ENCODE assay signal across 23 cellular contexts in the genomic region with DNA sequence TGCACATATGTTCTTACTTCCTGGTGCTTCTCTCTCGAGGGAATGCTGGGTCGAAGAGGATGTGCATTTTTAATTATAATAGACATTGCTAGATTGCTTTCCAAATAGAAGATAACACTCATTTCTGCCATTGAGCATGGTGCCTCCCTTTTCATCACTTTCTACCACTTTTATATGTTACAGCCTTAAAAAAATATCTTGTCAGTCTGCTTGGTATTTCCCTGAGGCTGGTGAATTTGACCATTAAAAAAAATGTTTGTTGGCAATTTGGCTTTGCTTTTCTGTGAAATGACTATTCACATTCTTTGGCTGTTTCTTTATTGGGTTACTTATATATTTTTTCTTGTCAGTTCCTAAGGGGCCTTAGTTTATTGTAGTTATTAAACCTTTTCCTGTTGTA. TPM values are rescaled to one million over a fixed set of nuclear protein-coding genes. Genes with fewer than 3 reads are reported as not detected.
DNase-seq lines count a peak whose midpoint lies in the region; ATAC-seq and TF ChIP-seq lines count a peak whose summit lies in the region.
"Had no signal": no experiment of that assay in that cellular context is flagged by ENCODE, and none has a peak within 500 bp of the region (broad histone marks: within the 10 kb centered on the region; RNA-seq: fewer than 3 reads in every experiment).

No MANE protein-coding gene starts in this region.

- POLR2A ChIA-PET in RWPE1 (lab: Yijun Ruan, JAX; ENCODE audit: low non-redundant PET): no interaction called here
- POLR2A ChIA-PET in CD8-positive, alpha-beta T cell (lab: Charles Lee): interaction anchor here (1.0 kb wide), 1 partner anchor 39 kb away, joined by 4 read pairs; no protein-coding TSS in a partner anchor

- H3K36me3 Mint-ChIP-seq in CD8-positive, alpha-beta T cell: peaks cover 25% of the 10 kb centered on the region
- H3K36me3 Mint-ChIP-seq: natural killer cell treated with Interleukin-12 subunit alpha and Interleukin-12 subunit beta and Interleukin-15 and Interleukin-18, amount 100 ng/mL, for 72 hours had no signal

- H3K79me2 ChIP-seq in smooth muscle cell (ENCODE audit: low read depth): peaks cover 45% of the 10 kb centered on the region

- H3K9me3 ChIP-seq in smooth muscle cell (replicated peaks; ENCODE audit: low read depth): no peaks in the 10 kb centered on the region
- H3K9me3 ChIP-seq in CD8-positive, alpha-beta T cell (ENCODE audit: low read length): no peaks in the 10 kb centered on the region

- CTCF ChIA-PET in RWPE1 (lab: Yijun Ruan, JAX): interaction anchor here (0.7 to 1.5 kb wide), 3 partner anchors 11 to 59 kb away, joined by 3 read pairs; partner anchors contain the start of gene VARS2
- CTCF ChIA-PET in CD8-positive, alpha-beta T cell (lab: Charles Lee): interaction anchor here (1.0 to 1.5 kb wide), 4 partner anchors 10 to 192 kb away, joined by 3 to 6 read pairs (median 5); no protein-coding TSS in a partner anchor

- H3K27ac Mint-ChIP-seq in CD8-positive, alpha-beta T cell: no peak overlapping the region
- H3K27ac Mint-ChIP-seq: activated CD4-positive, alpha-beta T cell treated with anti-CD3 and anti-CD28 coated beads, Interleukin-2, amount 10 ng/mL, durations not matched to agents 24 days and 14 days; activated T-cell treated with anti-CD3 and anti-CD28 coated beads, Interleukin-2, amount 50 U/mL, for 24 hours; CD4-positive, alpha-beta T cell; natural killer cell treated with Interleukin-12 subunit alpha and Interleukin-12 subunit beta and Interleukin-15 and Interleukin-18, amount 100 ng/mL, for 72 hours; stimulated activated naive CD8-positive, alpha-beta T cell treated with anti-CD3 and anti-CD28 coated beads, Interleukin-15, amount 100 ng/mL, for 72 hours; T-helper 2 cell treated with Interferon-gamma antibody and Interleukin-4, amounts not matched to agents 5 μg/mL and 100 μg/mL, for 36 hours had no signal

- no peaks in the 10 kb centered on the region for H3K36me3 ChIP-seq in smooth muscle cell (ENCODE audit: low read depth)
- H3K36me3 ChIP-seq in CD8-positive, alpha-beta T cell (ENCODE audit: insufficient read depth, low read length): peaks cover 8% of the 10 kb centered on the region

- peak overlapping the region; percentile 53 for H3K4me2 ChIP-seq in smooth muscle cell

- no peaks in the 10 kb centered on the region for H3K9me3 Mint-ChIP-seq in CD8-positive, alpha-beta T cell
- H3K9me3 Mint-ChIP-seq: activated CD4-positive, alpha-beta T cell treated with anti-CD3 and anti-CD28 coated beads, Interleukin-2, amount 10 ng/mL, durations not matched to agents 24 days and 14 days; activated T-cell treated with anti-CD3 and anti-CD28 coated beads, Interleukin-2, amount 50 U/mL, for 24 hours; CD4-positive, alpha-beta T cell; natural killer cell treated with Interleukin-12 subunit alpha and Interleukin-12 subunit beta and Interleukin-15 and Interleukin-18, amount 100 ng/mL, for 72 hours; stimulated activated naive CD8-positive, alpha-beta T cell treated with anti-CD3 and anti-CD28 coated beads, Interleukin-15, amount 100 ng/mL, for 72 hours; T-helper 2 cell treated with Interferon-gamma antibody and Interleukin-4, amounts not matched to agents 5 μg/mL and 100 μg/mL, for 36 hours had no signal

- DNase-seq in COLO829 (ENCODE audit: low spot score): peak; percentile 65
- DNase-seq in RWPE1 (ENCODE audit: low spot score): no peak
- DNase-seq in foreskin keratinocyte: no peak
- DNase-seq in smooth muscle cell (lab: John Stamatoyannopoulos, UW; ENCODE audit: unreplicated experiment): no peak
- DNase-seq in CD8-positive, alpha-beta T cell: no peak
- no peak for DNase-seq in cerebellum (ENCODE audit: low spot score)
- DNase-seq in NK-92 treated with Interleukin-12 subunit alpha and Interleukin-12 subunit beta, amount 100 ng/mL, for 24 hours (lab: John Stamatoyannopoulos, UW): no peak
- no peak for DNase-seq in NCI-H345 treated with DMSO at 0.1 percent for 48 hours (lab: John Stamatoyannopoulos, UW; ENCODE audit: unreplicated experiment)
- DNase-seq: activated CD4-positive, alpha-beta T cell treated with anti-CD3 and anti-CD28 coated beads, Interleukin-2, amount 10 ng/mL, durations not matched to agents 24 days and 14 days; activated T-cell treated with anti-CD3 and anti-CD28 coated beads, Interleukin-2, amount 50 U/mL, for 24 hours; CD4-positive, alpha-beta T cell; cortex of kidney; Kasumi-1; NCI-H146; NCI-H524; Right ventricle myocardium superior; stimulated activated naive CD8-positive, alpha-beta T cell treated with anti-CD3 and anti-CD28 coated beads, Interleukin-15, amount 100 ng/mL, for 72 hours had no signal

- peak overlapping the region; percentile 53 for H3K9ac ChIP-seq in smooth muscle cell (ENCODE audit: low read depth)

- TF ChIP-seq CTCF in RWPE1 (conservative IDR thresholded peaks at IDR 0.05; ENCODE audit: low read depth) (no peak), foreskin keratinocyte (conservative IDR thresholded peaks at IDR 0.05) (no peak), smooth muscle cell (IDR thresholded peaks at IDR 0.05; ENCODE audit: borderline replicate concordance, insufficient read depth, poor library complexity, severe bottlenecking) (no peak)
- no peak for TF ChIP-seq CTCF in CD8-positive, alpha-beta T cell (IDR thresholded peaks at IDR 0.05)

- peaks cover 10% of the 10 kb centered on the region for H3F3A ChIP-seq in smooth muscle cell (ENCODE audit: low read depth)

- intact Hi-C loops in CD8-positive, alpha-beta T cell (cut with DNase I, micrococcal nuclease): no loop called here

- no peak for ATAC-seq in foreskin keratinocyte
- ATAC-seq in CD8-positive, alpha-beta T cell: no peak
- ATAC-seq: natural killer cell treated with Interleukin-12 subunit alpha and Interleukin-12 subunit beta and Interleukin-15 and Interleukin-18, amount 100 ng/mL, for 72 hours; stimulated activated naive CD8-positive, alpha-beta T cell treated with anti-CD3 and anti-CD28 coated beads, Interleukin-15, amount 100 ng/mL, for 72 hours had no signal

- H3K4me1 ChIP-seq in foreskin keratinocyte (peaks cover 28% of the 10 kb centered on the region), smooth muscle cell (ENCODE audit: low read depth) (peaks cover 38% of the 10 kb centered on the region)
- peaks cover 30% of the 10 kb centered on the region for H3K4me1 ChIP-seq in CD8-positive, alpha-beta T cell (ENCODE audit: insufficient read depth, low read length)

- H3K4me3 Mint-ChIP-seq in CD8-positive, alpha-beta T cell: no peak overlapping the region
- H3K4me3 Mint-ChIP-seq: activated CD4-positive, alpha-beta T cell treated with anti-CD3 and anti-CD28 coated beads, Interleukin-2, amount 10 ng/mL, durations not matched to agents 24 days and 14 days; activated T-cell treated with anti-CD3 and anti-CD28 coated beads, Interleukin-2, amount 50 U/mL, for 24 hours; CD4-positive, alpha-beta T cell; natural killer cell treated with Interleukin-12 subunit alpha and Interleukin-12 subunit beta and Interleukin-15 and Interleukin-18, amount 100 ng/mL, for 72 hours; stimulated activated naive CD8-positive, alpha-beta T cell treated with anti-CD3 and anti-CD28 coated beads, Interleukin-15, amount 100 ng/mL, for 72 hours; T-helper 2 cell treated with Interferon-gamma antibody and Interleukin-4, amounts not matched to agents 5 μg/mL and 100 μg/mL, for 36 hours had no signal

- 0 out of 2 replicates have a peak overlapping the region, but pooled peaks have one; percentile 33 for H3K27ac ChIP-seq in RWPE1
- H3K27ac ChIP-seq in foreskin keratinocyte: peak overlapping the region; percentile 38
- peak overlapping the region; percentile 53 for H3K27ac ChIP-seq in smooth muscle cell (ENCODE audit: low read depth)
- no peak overlapping the region for H3K27ac ChIP-seq in CD8-positive, alpha-beta T cell (ENCODE audit: low read depth, low read length)

- H2AFZ ChIP-seq in smooth muscle cell (ENCODE audit: low read depth): no peak overlapping the region

- peaks cover 35% of the 10 kb centered on the region for H3K4me1 Mint-ChIP-seq in CD8-positive, alpha-beta T cell (ENCODE audit: low read depth)

- WGBS in smooth muscle cell (ENCODE audit: low lambda C conversion rate): 84% methylated on average over 2 of the region's 2 CpGs

- H3K27me3 Mint-ChIP-seq in CD8-positive, alpha-beta T cell (ENCODE audit: low read depth): no peaks in the 10 kb centered on the region
- H3K27me3 Mint-ChIP-seq: activated CD4-positive, alpha-beta T cell treated with anti-CD3 and anti-CD28 coated beads, Interleukin-2, amount 10 ng/mL, durations not matched to agents 24 days and 14 days; activated T-cell treated with anti-CD3 and anti-CD28 coated beads, Interleukin-2, amount 50 U/mL, for 24 hours; CD4-positive, alpha-beta T cell; stimulated activated naive CD8-positive, alpha-beta T cell treated with anti-CD3 and anti-CD28 coated beads, Interleukin-15, amount 100 ng/mL, for 72 hours had no signal

- no peak overlapping the region for H3K4me3 ChIP-seq in smooth muscle cell
- no peak overlapping the region for H3K4me3 ChIP-seq in CD8-positive, alpha-beta T cell (ENCODE audit: low read depth, low read length)

- H3K27me3 ChIP-seq in foreskin keratinocyte: no peaks in the 10 kb centered on the region
- H3K27me3 ChIP-seq in smooth muscle cell (ENCODE audit: low read depth): no peaks in the 10 kb centered on the region
- H3K27me3 ChIP-seq in CD8-positive, alpha-beta T cell (ENCODE audit: insufficient read depth, low read length): no peaks in the 10 kb centered on the region

- H4K20me1 ChIP-seq in smooth muscle cell (ENCODE audit: low read depth): peaks cover 63% of the 10 kb centered on the region

RNA-seq across cellular contexts. Expression of gene DDR1, which starts 3.6 kb away (rescaled TPM):
- 211 and 243 TPM in 2 replicates for total RNA-seq in foreskin keratinocyte
- polyA plus RNA-seq in foreskin keratinocyte: 138 and 147 TPM in 2 replicates
- total RNA-seq in smooth muscle cell: 30.7 and 82.6 TPM in 2 replicates
- polyA plus RNA-seq in smooth muscle cell: 23.8 and 77.3 TPM in 2 replicates
- total RNA-seq in CD8-positive, alpha-beta T cell: 1 to 10 TPM; 5.9 to 8.0 TPM
- total RNA-seq in cerebellum: 139 TPM

RNA-seq across cellular contexts. Expression of gene GTF2H4, which starts 20.1 kb away (rescaled TPM):
- total RNA-seq in foreskin keratinocyte (23.6 and 25.9 TPM in 2 replicates), smooth muscle cell (15.6 and 24.8 TPM in 2 replicates), cerebellum (39.6 TPM)
- polyA plus RNA-seq in foreskin keratinocyte (33.1 and 38.8 TPM in 2 replicates), smooth muscle cell (7.2 and 9.5 TPM in 2 replicates)
- total RNA-seq in CD8-positive, alpha-beta T cell: 1 to 10 TPM; 7.0 to 7.5 TPM

RNA-seq across cellular contexts. Expression of gene VARS2, which starts 26.1 kb away (rescaled TPM):
- total RNA-seq in foreskin keratinocyte (26.4 and 32.5 TPM in 2 replicates), smooth muscle cell (15.1 and 18.4 TPM in 2 replicates), cerebellum (49.5 TPM)
- polyA plus RNA-seq in foreskin keratinocyte (18.1 and 21.5 TPM in 2 replicates), smooth muscle cell (15.4 and 19.6 TPM in 2 replicates)
- 10 to 100 TPM; 19.5 to 20.6 TPM for total RNA-seq in CD8-positive, alpha-beta T cell

RNA-seq across cellular contexts. Expression of gene SFTA2, which starts 44.1 kb away (rescaled TPM):
- not detected in 2 replicates for total RNA-seq in foreskin keratinocyte
- polyA plus RNA-seq in foreskin keratinocyte: not detected in 2 replicates
- not detected in 2 replicates for total RNA-seq in smooth muscle cell
- polyA plus RNA-seq in smooth muscle cell: not detected in 2 replicates
- not detected for total RNA-seq in CD8-positive, alpha-beta T cell
- not detected for total RNA-seq in cerebellum
- total RNA-seq: activated CD4-positive, alpha-beta T cell treated with anti-CD3 and anti-CD28 coated beads, Interleukin-2, amount 10 ng/mL, durations not matched to agents 24 days and 14 days; CD4-positive, alpha-beta T cell; Daoy; fibroblast of lung; natural killer cell treated with Interleukin-12 subunit alpha and Interleukin-12 subunit beta and Interleukin-15 and Interleukin-18, amount 100 ng/mL, for 72 hours; Right ventricle myocardium superior; skeletal muscle tissue had no signal
- polyA plus RNA-seq: fibroblast of lung had no signal

RNA-seq across cellular contexts. Expression of gene MUCL3, which starts 52.9 kb away (rescaled TPM):
- not detected in 2 replicates for total RNA-seq in foreskin keratinocyte
- not detected in 2 replicates for polyA plus RNA-seq in foreskin keratinocyte
- 0.31 TPM in 1 of 2 replicates, not detected in the other for total RNA-seq in smooth muscle cell
- polyA plus RNA-seq in smooth muscle cell: not detected in 2 replicates
- not detected for total RNA-seq in CD8-positive, alpha-beta T cell
- not detected for total RNA-seq in cerebellum
- total RNA-seq: activated CD4-positive, alpha-beta T cell treated with anti-CD3 and anti-CD28 coated beads, Interleukin-2, amount 10 ng/mL, durations not matched to agents 24 days and 14 days; CD4-positive, alpha-beta T cell; Daoy; fibroblast of lung; lower leg skin; natural killer cell treated with Interleukin-12 subunit alpha and Interleukin-12 subunit beta and Interleukin-15 and Interleukin-18, amount 100 ng/mL, for 72 hours; Right ventricle myocardium superior; skeletal muscle tissue had no signal
- polyA plus RNA-seq: fibroblast of lung had no signal
